28 cellular contexts compared by ENCODE assay signal in the genomic region with DNA sequence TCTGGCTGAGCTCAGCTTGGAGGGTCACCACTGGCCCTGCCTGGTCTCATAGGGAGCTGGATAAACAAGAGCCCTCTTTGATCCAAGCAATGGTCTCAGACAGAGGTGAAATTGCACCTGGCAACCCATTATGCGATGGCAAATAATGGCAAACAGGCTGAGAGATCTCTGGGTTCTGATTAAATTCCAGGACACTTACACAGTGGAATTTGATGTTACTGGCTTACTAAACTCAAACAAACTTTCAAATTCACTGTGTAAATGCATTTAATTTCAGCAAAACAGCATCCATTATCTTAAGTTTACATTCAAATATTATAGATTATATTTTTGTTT. TPM values are rescaled to one million over a fixed set of nuclear protein-coding genes. Genes with fewer than 3 reads are reported as not detected.
A peak's percentile ranks its signal among the peaks of the same experiment; 100 is the strongest.
DNase-seq lines count a peak whose midpoint lies in the region; ATAC-seq, FAIRE-seq and TF ChIP-seq lines count a peak whose summit lies in the region.
"Had no signal": no experiment of that assay in that cellular context is flagged by ENCODE, and none has a peak within 500 bp of the region (broad histone marks: within the 10 kb centered on the region; RNA-seq: fewer than 3 reads in every experiment).

No MANE protein-coding gene starts in this region.

- H3K27me3 ChIP-seq in esophagus squamous epithelium = no peaks in the 10 kb centered on the region
- no peaks in the 10 kb centered on the region for H3K27me3 ChIP-seq in thymus (ENCODE audit: control insufficient read depth, insufficient read depth)
- H3K27me3 ChIP-seq in naive thymus-derived CD4-positive, alpha-beta T cell (ENCODE audit: control insufficient read depth in 2 of 2, insufficient read depth in 2 of 2, low read length in 2 of 2) = no peaks in the 10 kb centered on the region
- H3K27me3 ChIP-seq: BLaER1 treated with 17β-estradiol and CSF1 and Interleukin-3, amounts not matched to agents 10 nM and 100 nM; heart left ventricle; Peyer's patch had no signal

- no peak for TF ChIP-seq CTCF in esophagus squamous epithelium (IDR thresholded peaks at IDR 0.05)

- H3K4me1 ChIP-seq in esophagus squamous epithelium = peaks cover 0 to 76% (median 42%) of the 10 kb centered on the region in 3 donors
- no peaks in the 10 kb centered on the region for H3K4me1 ChIP-seq in thymus (ENCODE audit: control insufficient read depth, insufficient read depth, low read length)
- H3K4me1 ChIP-seq in naive thymus-derived CD4-positive, alpha-beta T cell (ENCODE audit: control insufficient read depth in 2 of 2, insufficient read depth in 2 of 2, low read length in 2 of 2) = no peaks in the 10 kb centered on the region
- H3K4me1 ChIP-seq: prostate gland had no signal

- ATAC-seq in activated naive CD8-positive, alpha-beta T cell treated with anti-CD3 and anti-CD28 coated beads, Interleukin-2, amount 50 U/mL, for 24 hours = no peak
- ATAC-seq in naive thymus-derived CD4-positive, alpha-beta T cell = no peak
- ATAC-seq: heart left ventricle; stimulated activated memory B cell treated with anti-CD40 and anti-IgM and Interleukin-4, amounts not matched to agents 10 μg/mL and 1 μg/mL and 100 μg/mL, for 72 hours; T-helper 17 cell had no signal

- H3K27me3 Mint-ChIP-seq in activated naive CD8-positive, alpha-beta T cell treated with anti-CD3 and anti-CD28 coated beads, Interleukin-2, amount 50 U/mL, for 24 hours = no peaks in the 10 kb centered on the region
- H3K27me3 Mint-ChIP-seq in activated naive CD8-positive, alpha-beta T cell treated with anti-CD3 and anti-CD28 coated beads for 36 hours = no peaks in the 10 kb centered on the region
- H3K27me3 Mint-ChIP-seq in naive thymus-derived CD4-positive, alpha-beta T cell = peaks cover 0 to 4% (median 0%) of the 10 kb centered on the region in 5 donors
- H3K27me3 Mint-ChIP-seq: activated naive CD8-positive, alpha-beta T cell treated with anti-CD3 and anti-CD28 coated beads, Interleukin-2, amount 10 ng/mL, durations not matched to agents 7 days and 5 days had no signal

- no peaks in the 10 kb centered on the region for H3K9me3 ChIP-seq in esophagus squamous epithelium
- H3K9me3 ChIP-seq in thymus (ENCODE audit: control insufficient read depth) = no peaks in the 10 kb centered on the region
- no peaks in the 10 kb centered on the region for H3K9me3 ChIP-seq in naive thymus-derived CD4-positive, alpha-beta T cell (ENCODE audit: control insufficient read depth in 2 of 3, low read length in 3 of 3)
- H3K9me3 ChIP-seq: BLaER1 treated with 17β-estradiol and CSF1 and Interleukin-3, amounts not matched to agents 10 nM and 100 nM; heart left ventricle; Peyer's patch; prostate gland had no signal

- FAIRE-seq in RCC 7860 (lab: Jason Lieb, UNC) = no peak

- CTCF ChIA-PET in naive thymus-derived CD4-positive, alpha-beta T cell (lab: Charles Lee) = interaction anchor here (0.6 to 1.7 kb wide), 5 partner anchors 10 to 992 kb away, joined by 3 to 8 read pairs (median 4); no protein-coding TSS in a partner anchor

- no peak for DNase-seq in activated naive CD8-positive, alpha-beta T cell treated with anti-CD3 and anti-CD28 coated beads, Interleukin-2, amount 50 U/mL, for 24 hours
- DNase-seq in activated naive CD8-positive, alpha-beta T cell treated with anti-CD3 and anti-CD28 coated beads for 36 hours = no peak
- peak; percentile 50 for DNase-seq in RCC 7860 (ENCODE audit: low spot score)
- no peak for DNase-seq in esophagus squamous epithelium (lab: John Stamatoyannopoulos, UW)
- no peak for DNase-seq in naive thymus-derived CD4-positive, alpha-beta T cell
- no peak for DNase-seq in nucleus accumbens (lab: John Stamatoyannopoulos, UW)
- DNase-seq in NCI-H2171 treated with DMSO at 0.1 percent for 48 hours (lab: John Stamatoyannopoulos, UW) = no peak
- DNase-seq: activated CD4-positive, alpha-beta T cell treated with anti-CD3 and anti-CD28 coated beads for 1 hour; activated CD8-positive, alpha-beta T cell treated with anti-CD3 and anti-CD28 coated beads, Interleukin-2, amount 10 ng/mL, durations not matched to agents 7 days and 5 days; activated effector memory CD4-positive, alpha-beta T cell treated with anti-CD3 and anti-CD28 coated beads, Interleukin-2, amount 50 U/mL, for 16 hours; activated naive CD8-positive, alpha-beta T cell treated with anti-CD3 and anti-CD28 coated beads, Interleukin-2, amount 10 ng/mL, durations not matched to agents 7 days and 5 days; activated T-cell treated with anti-CD3 and anti-CD28 coated beads for 4 hours; cerebellar nuclear complex; DMS79 treated with DMSO at 0.1 percent for 48 hours; dorsolateral prefrontal cortex; heart left ventricle; kidney glomerular epithelial cell; NCI-H1694; NCI-H510A; NK-92 treated with Interleukin-12 subunit alpha and Interleukin-12 subunit beta, amount 100 ng/mL, for 24 hours; Peyer's patch; stimulated activated CD4-positive, alpha-beta T cell treated with anti-CD3 and anti-CD28 coated beads, Interleukin-4, amount 100 ng/mL, for 4 hours; substantia nigra; T-helper 17 cell had no signal

- H3K4me3 ChIP-seq in esophagus squamous epithelium = no peak overlapping the region
- H3K4me3 ChIP-seq in thymus (ENCODE audit: low read length) = no peak overlapping the region
- no peak overlapping the region for H3K4me3 ChIP-seq in naive thymus-derived CD4-positive, alpha-beta T cell (ENCODE audit: low read length)
- H3K4me3 ChIP-seq: BLaER1 treated with 17β-estradiol and CSF1 and Interleukin-3, amounts not matched to agents 10 nM and 100 nM; dorsolateral prefrontal cortex; heart left ventricle; Peyer's patch; prostate gland had no signal

- WGBS in esophagus squamous epithelium, 2 donors = 67 to 73% methylated on average over 1 of the region's 1 CpG
- 96% methylated on average over 1 of the region's 1 CpG for WGBS in thymus

- H3K36me3 Mint-ChIP-seq in activated naive CD8-positive, alpha-beta T cell treated with anti-CD3 and anti-CD28 coated beads, Interleukin-2, amount 50 U/mL, for 24 hours (ENCODE audit: low read depth) = peaks cover 1% of the 10 kb centered on the region
- H3K36me3 Mint-ChIP-seq in activated naive CD8-positive, alpha-beta T cell treated with anti-CD3 and anti-CD28 coated beads for 36 hours = no peaks in the 10 kb centered on the region
- H3K36me3 Mint-ChIP-seq in naive thymus-derived CD4-positive, alpha-beta T cell = peaks cover 0 to 2% (median 0%) of the 10 kb centered on the region in 5 donors
- H3K36me3 Mint-ChIP-seq: stimulated activated memory B cell treated with anti-CD40 and anti-IgM and Interleukin-4, amounts not matched to agents 10 μg/mL and 1 μg/mL and 100 μg/mL, for 72 hours had no signal

- H3K4me3 Mint-ChIP-seq in activated naive CD8-positive, alpha-beta T cell treated with anti-CD3 and anti-CD28 coated beads, Interleukin-2, amount 50 U/mL, for 24 hours = no peak overlapping the region
- H3K4me3 Mint-ChIP-seq in activated naive CD8-positive, alpha-beta T cell treated with anti-CD3 and anti-CD28 coated beads for 36 hours = no peak overlapping the region
- no peak overlapping the region for H3K4me3 Mint-ChIP-seq in naive thymus-derived CD4-positive, alpha-beta T cell
- H3K4me3 Mint-ChIP-seq: activated CD8-positive, alpha-beta T cell treated with anti-CD3 and anti-CD28 coated beads, Interleukin-2, amount 10 ng/mL, durations not matched to agents 7 days and 5 days; stimulated activated memory B cell treated with anti-CD40 and anti-IgM and Interleukin-4, amounts not matched to agents 10 μg/mL and 1 μg/mL and 100 μg/mL, for 72 hours; T-helper 17 cell had no signal

- H3K27ac ChIP-seq in esophagus squamous epithelium (peak overlapping the region; percentile 17 to 68 (median 48)), thymus (ENCODE audit: low read depth) (peak overlapping the region; percentile 5)
- no peak overlapping the region for H3K27ac ChIP-seq in naive thymus-derived CD4-positive, alpha-beta T cell (ENCODE audit: low read depth, low read length)
- H3K27ac ChIP-seq: BLaER1 treated with 17β-estradiol and CSF1 and Interleukin-3, amounts not matched to agents 10 nM and 100 nM; dorsolateral prefrontal cortex; Peyer's patch; prostate gland had no signal

- peaks cover 67% of the 10 kb centered on the region for H3K4me1 Mint-ChIP-seq in activated naive CD8-positive, alpha-beta T cell treated with anti-CD3 and anti-CD28 coated beads, Interleukin-2, amount 50 U/mL, for 24 hours
- peaks cover 52% of the 10 kb centered on the region for H3K4me1 Mint-ChIP-seq in activated naive CD8-positive, alpha-beta T cell treated with anti-CD3 and anti-CD28 coated beads for 36 hours
- peaks cover under 1 to 39% (median 34%) of the 10 kb centered on the region in 7 donors for H3K4me1 Mint-ChIP-seq in naive thymus-derived CD4-positive, alpha-beta T cell

- no peaks in the 10 kb centered on the region for H3K9me3 Mint-ChIP-seq in activated naive CD8-positive, alpha-beta T cell treated with anti-CD3 and anti-CD28 coated beads, Interleukin-2, amount 50 U/mL, for 24 hours
- H3K9me3 Mint-ChIP-seq in activated naive CD8-positive, alpha-beta T cell treated with anti-CD3 and anti-CD28 coated beads for 36 hours = no peaks in the 10 kb centered on the region
- H3K9me3 Mint-ChIP-seq in naive thymus-derived CD4-positive, alpha-beta T cell = no peaks in the 10 kb centered on the region
- H3K9me3 Mint-ChIP-seq: activated naive CD8-positive, alpha-beta T cell treated with anti-CD3 and anti-CD28 coated beads, Interleukin-2, amount 10 ng/mL, durations not matched to agents 7 days and 5 days; stimulated activated memory B cell treated with anti-CD40 and anti-IgM and Interleukin-4, amounts not matched to agents 10 μg/mL and 1 μg/mL and 100 μg/mL, for 72 hours had no signal

- intact Hi-C loops in esophagus squamous epithelium (cut with DNase I) = loop anchor here (10.0 kb wide), 1 partner anchor 55 kb away; no protein-coding TSS in a partner anchor
- intact Hi-C loops in naive thymus-derived CD4-positive, alpha-beta T cell (cut with micrococcal nuclease) = loop anchor here in 1 of 2 donors (1.0 to 2.0 kb wide), 2 partner anchors 19 to 24 kb away; no protein-coding TSS in a partner anchor

- TF ChIP-seq POLR2A in esophagus squamous epithelium (IDR thresholded peaks at IDR 0.05) = no peak

- peak overlapping the region; percentile 69 for H3K27ac Mint-ChIP-seq in activated naive CD8-positive, alpha-beta T cell treated with anti-CD3 and anti-CD28 coated beads, Interleukin-2, amount 50 U/mL, for 24 hours
- no peak overlapping the region for H3K27ac Mint-ChIP-seq in activated naive CD8-positive, alpha-beta T cell treated with anti-CD3 and anti-CD28 coated beads for 36 hours
- no peak overlapping the region for H3K27ac Mint-ChIP-seq in naive thymus-derived CD4-positive, alpha-beta T cell
- H3K27ac Mint-ChIP-seq: activated CD8-positive, alpha-beta T cell treated with anti-CD3 and anti-CD28 coated beads, Interleukin-2, amount 10 ng/mL, durations not matched to agents 7 days and 5 days; activated naive CD8-positive, alpha-beta T cell treated with anti-CD3 and anti-CD28 coated beads, Interleukin-2, amount 10 ng/mL, durations not matched to agents 7 days and 5 days; stimulated activated memory B cell treated with anti-CD40 and anti-IgM and Interleukin-4, amounts not matched to agents 10 μg/mL and 1 μg/mL and 100 μg/mL, for 72 hours; T-helper 17 cell had no signal

- POLR2A ChIA-PET in naive thymus-derived CD4-positive, alpha-beta T cell (lab: Charles Lee) = interaction anchor here (1.1 kb wide), 1 partner anchor 118 kb away, joined by 3 read pairs; no protein-coding TSS in a partner anchor

- H3K36me3 ChIP-seq in esophagus squamous epithelium (no peaks in the 10 kb centered on the region), thymus (ENCODE audit: control insufficient read depth, insufficient read depth) (no peaks in the 10 kb centered on the region)
- H3K36me3 ChIP-seq in naive thymus-derived CD4-positive, alpha-beta T cell (ENCODE audit: control insufficient read depth in 2 of 3, insufficient read depth in 3 of 3, low read length in 3 of 3) = no peaks in the 10 kb centered on the region
- H3K36me3 ChIP-seq: BLaER1 treated with 17β-estradiol and CSF1 and Interleukin-3, amounts not matched to agents 10 nM and 100 nM; heart left ventricle; Peyer's patch; prostate gland had no signal

RNA-seq across cellular contexts. Expression of gene STAT4, which starts 19.5 kb away (rescaled TPM):
- total RNA-seq in activated naive CD8-positive, alpha-beta T cell treated with anti-CD3 and anti-CD28 coated beads for 36 hours = 10 to 100 TPM; 80.6 to 81.0 TPM
- total RNA-seq in esophagus squamous epithelium = 1 to 10 TPM in 3 of 4 donors, under 1 TPM in 1; 0.47 to 3.2 (median 2.1) TPM
- polyA plus RNA-seq in thymus = 13.9 TPM
- total RNA-seq in naive thymus-derived CD4-positive, alpha-beta T cell = 100 to 1,000 TPM; 106 to 132 (median 122) TPM
- 10 to 100 TPM; 52.4 to 78.2 TPM for polyA plus RNA-seq in naive thymus-derived CD4-positive, alpha-beta T cell

Comparison
In these comparisons a context has a peak if more than half of its experiments do, and no peak if none do; other contexts are left out.
1. RNA of gene STAT4, which starts 19.5 kb away (total RNA-seq): 106 to 132 TPM in naive thymus-derived CD4-positive, alpha-beta T cell and 80.6 to 81.0 TPM in activated naive CD8-positive, alpha-beta T cell treated with anti-CD3 and anti-CD28 coated beads for 36 hours; 0.47 to 3.2 TPM in esophagus squamous epithelium; every median in the first group is over 10 times any median in the second.